In genomic region chr10:71268247-71268691, GRCh38 we compare ENCODE assay signal across 8 cellular contexts. TPM values are rescaled to one million over a fixed set of nuclear protein-coding genes. Genes with fewer than 3 reads are reported as not detected.
A peak's percentile ranks its signal among the peaks of the same experiment; 100 is the strongest.
DNase-seq lines count a peak whose midpoint lies in the region; ATAC-seq and TF ChIP-seq lines count a peak whose summit lies in the region.
"Had no signal": no experiment of that assay in that cellular context is flagged by ENCODE, and none has a peak within 500 bp of the region (broad histone marks: within the 10 kb centered on the region; RNA-seq: fewer than 3 reads in every experiment).

No MANE protein-coding gene starts in this region.

- H4K20me1 ChIP-seq in HCT116 (ENCODE audit: insufficient read depth), result no peaks in the 10 kb centered on the region

- no peak overlapping the region for H3K4me2 ChIP-seq in HCT116 (ENCODE audit: low read length)

- H3K79me2 ChIP-seq in HCT116 (ENCODE audit: insufficient read depth, low read length), result no peaks in the 10 kb centered on the region

- TF ChIP-seq CTCF in HCT116 (IDR thresholded peaks at IDR 0.05 in 2 of 3, conservative IDR thresholded peaks at IDR 0.05 in 1 of 3; ENCODE audit: borderline replicate concordance in 1 of 3, insufficient read depth in 1 of 3, low read depth in 2 of 3, low read length in 2 of 3), result peak; percentile 60 to 70 (median 62); a peak in 5 of 6 replicates

- peak; percentile 72 for TF ChIP-seq RAD21 in HCT116 (IDR thresholded peaks at IDR 0.05; ENCODE audit: low read depth)

- TF ChIP-seq POLR2A in HCT116 (IDR thresholded peaks at IDR 0.05; ENCODE audit: borderline replicate concordance, extremely low read depth, insufficient read depth, insufficient read length), result no peak

- H3K4me1 ChIP-seq in HCT116 (ENCODE audit: control insufficient read depth in 1 of 2, insufficient read depth in 2 of 2, low read length in 2 of 2) (peaks cover 17 to 34% of the 10 kb centered on the region in 2 experiments; a peak in 3 of 4 replicates), adipocyte (ENCODE audit: control insufficient read depth, insufficient read depth, low read length) (peaks cover 32% of the 10 kb centered on the region), stomach smooth muscle (ENCODE audit: control insufficient read depth, insufficient read depth, low read length) (peaks cover 55% of the 10 kb centered on the region)

- no peaks in the 10 kb centered on the region for H3K36me3 ChIP-seq in HCT116 (ENCODE audit: control insufficient read depth in 1 of 2, insufficient read depth in 2 of 2, low read length in 2 of 2)
- H3K36me3 ChIP-seq in adipocyte (ENCODE audit: control insufficient read depth, insufficient read depth, low read length, severe bottlenecking), result no peaks in the 10 kb centered on the region
- no peaks in the 10 kb centered on the region for H3K36me3 ChIP-seq in stomach smooth muscle (ENCODE audit: control insufficient read depth in 2 of 2, insufficient read depth in 2 of 2, low read length in 2 of 2)

- CTCF ChIA-PET in HCT116 (lab: Charles Lee), result interaction anchor here (1.1 to 2.0 kb wide), 4 partner anchors 9 to 365 kb away, joined by 3 to 7 read pairs (median 4); no protein-coding TSS in a partner anchor

- H3K27me3 ChIP-seq in HCT116 (ENCODE audit: insufficient read depth, low read length) (no peaks in the 10 kb centered on the region), adipocyte (replicated peaks; ENCODE audit: control insufficient read depth, insufficient read depth, low read length) (no peaks in the 10 kb centered on the region), stomach smooth muscle (ENCODE audit: control insufficient read depth in 1 of 2, insufficient read depth in 2 of 2, low read length in 2 of 2) (no peaks in the 10 kb centered on the region)

- no peak for DNase-seq in HCT116 (ENCODE audit: low read depth, low spot score)
- peak; percentile 69 for DNase-seq in adipocyte (ENCODE audit: low read depth)
- DNase-seq in left ventricle myocardium superior, result peak; percentile 55
- DNase-seq in SKM-1 treated with dmso at 0.1 percent for 144 hours (lab: John Stamatoyannopoulos, UW; ENCODE audit: unreplicated experiment), result no peak
- no peak for DNase-seq in cerebellar nuclear complex (lab: John Stamatoyannopoulos, UW)

- no TSS peak for BruUV-seq in HCT116 (replicated peaks; lab: Mats Ljungman, UMichigan)

- H3K9ac ChIP-seq in HCT116 (ENCODE audit: low read length) (no peak overlapping the region), adipocyte (ENCODE audit: low read length) (no peak overlapping the region), stomach smooth muscle (ENCODE audit: low read length in 2 of 2) (peak overlapping the region in 1 of 2 donors; percentile 47)

- H3K27ac ChIP-seq in HCT116 (ENCODE audit: low read depth, low read length), result no peak overlapping the region
- peak overlapping the region; percentile 87 for H3K27ac ChIP-seq in stomach smooth muscle (ENCODE audit: low read length)

- RAD21 ChIA-PET in HCT116 (lab: Charles Lee; ENCODE audit: low non-redundant PET in 1 of 2, low total read pairs in 2 of 2, uncharacterized antibody in 2 of 2, unreplicated experiment in 2 of 2), result no interaction called here

- intact Hi-C loops in HCT116 (cut with micrococcal nuclease), result loop anchor here (2.0 kb wide), 1 partner anchor 55 kb away; the partner anchor contains the start of gene UNC5B
- intact Hi-C loops in left ventricle myocardium superior (cut with micrococcal nuclease), result no loop called here

- no peak overlapping the region for H3K4me3 ChIP-seq in HCT116 (replicated peaks in 1 of 2; ENCODE audit: low read depth in 1 of 2, low read length in 2 of 2)
- no peak overlapping the region for H3K4me3 ChIP-seq in adipocyte (ENCODE audit: low read length)
- H3K4me3 ChIP-seq in stomach smooth muscle (ENCODE audit: low read length in 2 of 2), result no peak overlapping the region

- H3K9me2 ChIP-seq in HCT116 (ENCODE audit: insufficient read depth), result no peaks in the 10 kb centered on the region

- POLR2A ChIA-PET in HCT116 (lab: Charles Lee), result no interaction called here

- H3K9me3 ChIP-seq in HCT116 (ENCODE audit: control insufficient read depth in 1 of 2, insufficient read depth in 1 of 2, low read depth in 1 of 2, low read length in 2 of 2), result no peaks in the 10 kb centered on the region
- no peaks in the 10 kb centered on the region for H3K9me3 ChIP-seq in adipocyte (ENCODE audit: control insufficient read depth, low read length)
- no peaks in the 10 kb centered on the region for H3K9me3 ChIP-seq in stomach smooth muscle (ENCODE audit: control insufficient read depth in 2 of 2, low read length in 2 of 2)

- no peak for ATAC-seq in HCT116
- ATAC-seq in left ventricle myocardium superior, result peak; percentile 45
- no peak for ATAC-seq in HG02870 (IDR thresholded peaks at IDR 0.05; ENCODE audit: unreplicated experiment)

- no peak overlapping the region for H2AFZ ChIP-seq in HCT116 (ENCODE audit: low read depth, low read length, poor library complexity, severe bottlenecking)

TF ChIP-seq in HCT116, 20 proteins besides CTCF, POLR2A, EP300 and RAD21:
- TF ChIP-seq EGR1 (IDR thresholded peaks at IDR 0.05; ENCODE audit: low read depth) (no peak), POLR2AphosphoS5 (IDR thresholded peaks at IDR 0.05; ENCODE audit: low read depth, low read length) (no peak), JUND (IDR thresholded peaks at IDR 0.05) (no peak), REST (IDR thresholded peaks at IDR 0.05; ENCODE audit: low read depth) (no peak), SIN3A (IDR thresholded peaks at IDR 0.05; ENCODE audit: low read depth) (no peak), YY1 (IDR thresholded peaks at IDR 0.05; ENCODE audit: extremely low read depth, insufficient replicate concordance, low read depth, low read length) (no peak), MAX (IDR thresholded peaks at IDR 0.05) (no peak), ZFX (IDR thresholded peaks at IDR 0.05) (no peak), ELF1 (IDR thresholded peaks at IDR 0.05; ENCODE audit: borderline replicate concordance, low read depth) (no peak), CBX3 (IDR thresholded peaks at IDR 0.05; ENCODE audit: low read depth) (no peak)

RNA-seq across cellular contexts. Expression of gene SLC29A3, which starts 50.8 kb away (rescaled TPM):
- total RNA-seq in HCT116 (2021; ENCODE audit: unreplicated experiment), result 5.9 TPM
- polyA plus RNA-seq in HCT116 (2012), result 5.5 and 6.5 TPM in 2 replicates
- total RNA-seq in left ventricle myocardium superior, result 2.0 TPM

RNA-seq across cellular contexts. Expression of gene UNC5B, which starts 55.9 kb away (rescaled TPM):
- total RNA-seq in HCT116 (2021; ENCODE audit: unreplicated experiment) (22.0 TPM), left ventricle myocardium superior (12.8 TPM)
- 29.6 and 41.5 TPM in 2 replicates for polyA plus RNA-seq in HCT116 (2012)
- total RNA-seq: T-helper 1 cell treated with Interleukin-12 subunit alpha and Interleukin-12 subunit beta and Interleukin-4 antibody, amounts not matched to agents 30 ng/mL and 1 ng/mL, for 36 hours had no signal

Comparison
In these comparisons a context has a peak if more than half of its experiments do, and no peak if none do; other contexts are left out.
1. DNase-seq: peak in adipocyte (single experiment) and left ventricle myocardium superior (single experiment); none in HCT116 (single experiment), SKM-1 treated with dmso at 0.1 percent for 144 hours (single experiment) and cerebellar nuclear complex (0 of 2).